ENCODE assay signal across 8 cellular contexts in the genomic region with DNA sequence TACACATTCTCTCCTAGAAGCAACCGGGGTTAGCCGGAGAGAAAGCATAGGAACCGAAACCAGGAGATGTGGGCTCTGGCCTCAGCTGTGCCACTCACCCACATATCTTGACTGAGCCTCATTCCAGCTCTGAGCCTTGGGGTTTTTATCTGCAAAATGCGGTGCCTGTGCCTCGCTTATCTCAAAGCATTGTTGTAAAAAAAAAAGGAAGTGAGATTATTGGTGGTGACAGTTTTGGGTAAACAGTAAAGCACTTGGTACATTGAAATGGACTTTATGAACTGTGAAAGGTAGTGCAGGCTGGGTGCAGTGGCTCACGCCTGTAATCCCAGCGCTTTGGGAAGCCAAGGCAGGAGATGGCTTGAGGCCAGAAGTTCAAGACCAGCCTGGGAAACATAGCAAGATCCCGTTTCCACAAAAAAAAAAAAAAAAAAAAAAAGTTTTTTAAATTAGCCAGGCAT. TPM values are rescaled to one million over a fixed set of nuclear protein-coding genes. Genes with fewer than 3 reads are reported as not detected.
DNase-seq lines count a peak whose midpoint lies in the region; ATAC-seq, FAIRE-seq and TF ChIP-seq lines count a peak whose summit lies in the region.

No MANE protein-coding gene starts in this region.

- H3K79me2 ChIP-seq in smooth muscle cell (ENCODE audit: low read depth) = no peaks in the 10 kb centered on the region

- FAIRE-seq in RCC 7860 (lab: Jason Lieb, UNC) = no peak

- CTCF ChIA-PET in activated CD8-positive, alpha-beta memory T cell treated with anti-CD3 and anti-CD28 coated beads, Interleukin-2, amount 10 ng/mL, durations not matched to agents 7 days and 5 days (lab: Charles Lee) = interaction anchor here (1.5 kb wide), 1 partner anchor 11 kb away, joined by 4 read pairs; no protein-coding TSS in a partner anchor

- H3K4me3 ChIP-seq in endodermal cell (ENCODE audit: low read length) (no peak overlapping the region), smooth muscle cell (no peak overlapping the region)

- peak; percentile 53 for ATAC-seq in activated CD8-positive, alpha-beta memory T cell treated with anti-CD3 and anti-CD28 coated beads, Interleukin-2, amount 10 ng/mL, durations not matched to agents 7 days and 5 days
- peak; percentile 40 for ATAC-seq in HG02884 (IDR thresholded peaks at IDR 0.05; ENCODE audit: unreplicated experiment)

- no peaks in the 10 kb centered on the region for H4K20me1 ChIP-seq in smooth muscle cell (ENCODE audit: low read depth)

- H2AFZ ChIP-seq in smooth muscle cell (ENCODE audit: low read depth) = no peak overlapping the region

- H3K9ac ChIP-seq in endodermal cell (ENCODE audit: extremely low read depth, low read length, poor library complexity, severe bottlenecking) (peak overlapping the region; percentile 26), smooth muscle cell (ENCODE audit: low read depth) (no peak overlapping the region)

- no peaks in the 10 kb centered on the region for H3K36me3 Mint-ChIP-seq in activated CD8-positive, alpha-beta memory T cell treated with anti-CD3 and anti-CD28 coated beads, Interleukin-2, amount 10 ng/mL, durations not matched to agents 7 days and 5 days
- no peaks in the 10 kb centered on the region for H3K36me3 Mint-ChIP-seq in endodermal cell (ENCODE audit: low read depth)

- peak overlapping the region; percentile 4 for H3K4me3 Mint-ChIP-seq in activated CD8-positive, alpha-beta memory T cell treated with anti-CD3 and anti-CD28 coated beads, Interleukin-2, amount 10 ng/mL, durations not matched to agents 7 days and 5 days
- no peak overlapping the region for H3K4me3 Mint-ChIP-seq in endodermal cell

- peaks cover 4% of the 10 kb centered on the region for H3K4me1 ChIP-seq in endodermal cell (ENCODE audit: control insufficient read depth, insufficient read depth, low read length)
- no peaks in the 10 kb centered on the region for H3K4me1 ChIP-seq in smooth muscle cell (ENCODE audit: low read depth)

- H3K9me3 Mint-ChIP-seq in activated CD8-positive, alpha-beta memory T cell treated with anti-CD3 and anti-CD28 coated beads, Interleukin-2, amount 10 ng/mL, durations not matched to agents 7 days and 5 days (ENCODE audit: low read depth) = no peaks in the 10 kb centered on the region
- no peaks in the 10 kb centered on the region for H3K9me3 Mint-ChIP-seq in endodermal cell

- DNase-seq in activated CD8-positive, alpha-beta memory T cell treated with anti-CD3 and anti-CD28 coated beads, Interleukin-2, amount 10 ng/mL, durations not matched to agents 7 days and 5 days = peak; percentile 79
- no peak for DNase-seq in activated CD8-positive, alpha-beta memory T cell treated with anti-CD3 and anti-CD28 coated beads for 24 hours
- peak; percentile 57 for DNase-seq in OCI-M2 (lab: John Stamatoyannopoulos, UW; ENCODE audit: unreplicated experiment)
- DNase-seq in endodermal cell = no peak
- DNase-seq in smooth muscle cell (lab: John Stamatoyannopoulos, UW; ENCODE audit: unreplicated experiment) = no peak
- no peak for DNase-seq in RCC 7860 (ENCODE audit: low spot score)
- no peak for DNase-seq in NCI-H1694 treated with DMSO at 0.1 percent for 48 hours (lab: John Stamatoyannopoulos, UW)

- 80 to 82% methylated on average over 5 to 8 of the region's 8 CpGs for WGBS in endodermal cell (ENCODE audit: insufficient coverage in 1 of 2, insufficient read length in 1 of 2), 2 experiments
- WGBS in smooth muscle cell (ENCODE audit: low lambda C conversion rate) = 23% methylated on average over 8 of the region's 8 CpGs

- TF ChIP-seq CTCF in endodermal cell (conservative IDR thresholded peaks at IDR 0.05) (no peak), smooth muscle cell (IDR thresholded peaks at IDR 0.05; ENCODE audit: borderline replicate concordance, insufficient read depth, poor library complexity, severe bottlenecking) (no peak)

- peaks cover 62% of the 10 kb centered on the region for H3K27me3 Mint-ChIP-seq in activated CD8-positive, alpha-beta memory T cell treated with anti-CD3 and anti-CD28 coated beads, Interleukin-2, amount 10 ng/mL, durations not matched to agents 7 days and 5 days
- H3K27me3 Mint-ChIP-seq in endodermal cell (ENCODE audit: insufficient read depth) = no peaks in the 10 kb centered on the region

- peak overlapping the region; percentile 71 for H3K27ac Mint-ChIP-seq in activated CD8-positive, alpha-beta memory T cell treated with anti-CD3 and anti-CD28 coated beads, Interleukin-2, amount 10 ng/mL, durations not matched to agents 7 days and 5 days
- H3K27ac Mint-ChIP-seq in endodermal cell = peak overlapping the region; percentile 71

- H3K4me1 Mint-ChIP-seq in activated CD8-positive, alpha-beta memory T cell treated with anti-CD3 and anti-CD28 coated beads, Interleukin-2, amount 10 ng/mL, durations not matched to agents 7 days and 5 days = peaks cover 48% of the 10 kb centered on the region
- peaks cover 15% of the 10 kb centered on the region for H3K4me1 Mint-ChIP-seq in endodermal cell

- peak overlapping the region; percentile 61 for H3K4me2 ChIP-seq in smooth muscle cell

- H3K27me3 ChIP-seq in endodermal cell (ENCODE audit: control insufficient read depth, insufficient read depth, low read length, poor library complexity, severe bottlenecking) (no peaks in the 10 kb centered on the region), smooth muscle cell (ENCODE audit: low read depth) (no peaks in the 10 kb centered on the region)

- H3K36me3 ChIP-seq in endodermal cell (ENCODE audit: control insufficient read depth, insufficient read depth, low read length) = no peaks in the 10 kb centered on the region
- H3K36me3 ChIP-seq in smooth muscle cell (ENCODE audit: low read depth) = no peaks in the 10 kb centered on the region

- H3K9me3 ChIP-seq in endodermal cell (ENCODE audit: control insufficient read depth, low read length) = no peaks in the 10 kb centered on the region
- no peaks in the 10 kb centered on the region for H3K9me3 ChIP-seq in smooth muscle cell (replicated peaks; ENCODE audit: low read depth)

- no peak overlapping the region for H3K27ac ChIP-seq in endodermal cell (ENCODE audit: low read depth, low read length)
- H3K27ac ChIP-seq in smooth muscle cell (ENCODE audit: low read depth) = peak overlapping the region; percentile 46

- H3F3A ChIP-seq in smooth muscle cell (ENCODE audit: low read depth) = peaks cover 7% of the 10 kb centered on the region

RNA-seq across cellular contexts. Expression of gene PTAFR, which starts 3.8 kb away (rescaled TPM):
- under 1 TPM; 0.20 to 0.30 TPM for total RNA-seq in activated CD8-positive, alpha-beta memory T cell treated with anti-CD3 and anti-CD28 coated beads, Interleukin-2, amount 10 ng/mL, durations not matched to agents 7 days and 5 days
- total RNA-seq in endodermal cell = under 1 TPM; 0.58 to 0.77 TPM
- polyA plus RNA-seq in endodermal cell (2013, experiment 1 of 2) = 0.14 TPM
- 0.17 TPM for polyA plus RNA-seq in endodermal cell (2013, experiment 2 of 2)
- total RNA-seq in smooth muscle cell = 0.04 and 0.49 TPM in 2 replicates
- 0.16 and 0.98 TPM in 2 replicates for polyA plus RNA-seq in smooth muscle cell

Comparison
In these comparisons a context has a peak if more than half of its experiments do, and no peak if none do; other contexts are left out.
1. DNase-seq: peak in activated CD8-positive, alpha-beta memory T cell treated with anti-CD3 and anti-CD28 coated beads, Interleukin-2, amount 10 ng/mL, durations not matched to agents 7 days and 5 days (single experiment) and OCI-M2 (single experiment); none in activated CD8-positive, alpha-beta memory T cell treated with anti-CD3 and anti-CD28 coated beads for 24 hours (single experiment), endodermal cell (single experiment), smooth muscle cell (single experiment), RCC 7860 (single experiment) and NCI-H1694 treated with DMSO at 0.1 percent for 48 hours (single experiment).